ENCODE assay signal across 8 cellular contexts in genomic region chr12:131928765-131929529, GRCh38. TPM values are rescaled to one million over a fixed set of nuclear protein-coding genes. Genes with fewer than 3 reads are reported as not detected.
DNase-seq lines count a peak whose midpoint lies in the region; ATAC-seq, FAIRE-seq and TF ChIP-seq lines count a peak whose summit lies in the region.

PUS1 (plus strand) TSS chr12:131929276; CDS start chr12:131929723, 447 bp downstream.

- peaks cover 4% of the 10 kb centered on the region for H3K9me3 Mint-ChIP-seq in astrocyte (ENCODE audit: unreplicated experiment)

- peak within 1 kb of the TSS; percentile 58 for H3K27ac ChIP-seq in astrocyte (ENCODE audit: low read depth, low read length)

- H3K4me3 ChIP-seq in astrocyte (ENCODE audit: insufficient read depth, low read depth, low read length) = peak within 1 kb of the TSS; percentile 81

- H3K9me3 ChIP-seq in astrocyte (ENCODE audit: insufficient read depth, low read depth, low read length) = no peaks in the 10 kb centered on the region

- peak within 1 kb of the TSS; percentile 97 for H3K4me2 ChIP-seq in astrocyte (ENCODE audit: low read length)

- no peaks in the 10 kb centered on the region for H3K4me1 ChIP-seq in astrocyte (ENCODE audit: insufficient read depth, low read length)

- H3K27me3 Mint-ChIP-seq in astrocyte (ENCODE audit: low read depth, unreplicated experiment) = no peaks in the 10 kb centered on the region

- peaks cover 7% of the 10 kb centered on the region for H3K4me1 Mint-ChIP-seq in astrocyte (ENCODE audit: low read depth, unreplicated experiment)

- peaks cover 34% of the 10 kb centered on the region for H4K20me1 ChIP-seq in astrocyte (ENCODE audit: insufficient read depth, low read length)

- peak within 1 kb of the TSS; percentile 92 for H3K4me3 Mint-ChIP-seq in astrocyte (ENCODE audit: unreplicated experiment)

- peaks cover 34% of the 10 kb centered on the region for H3K79me2 ChIP-seq in astrocyte (ENCODE audit: insufficient read depth, low read length)

- FAIRE-seq in astrocyte (lab: Jason Lieb, UNC) = no peak

- peaks cover 12% of the 10 kb centered on the region for H3K36me3 Mint-ChIP-seq in astrocyte (ENCODE audit: low read depth, unreplicated experiment)

- H3K36me3 ChIP-seq in astrocyte (ENCODE audit: insufficient read depth, low read length) = peaks cover 20% of the 10 kb centered on the region

- peak within 1 kb of the TSS; percentile 94 for H3K9ac ChIP-seq in astrocyte (ENCODE audit: low read length)

- H3K27me3 ChIP-seq in astrocyte (ENCODE audit: insufficient read depth, low read length) = no peaks in the 10 kb centered on the region

- no peak for TF ChIP-seq CTCF in astrocyte (IDR thresholded peaks at IDR 0.05; ENCODE audit: insufficient read depth, low read depth, low read length)

- ATAC-seq in GM18505 (IDR thresholded peaks at IDR 0.05; ENCODE audit: unreplicated experiment) = peak; percentile 65
- peak; percentile 72 for ATAC-seq in HG02970 (IDR thresholded peaks at IDR 0.05; ENCODE audit: low FRiP score, unreplicated experiment)

- peak within 1 kb of the TSS; percentile 83 for H2AFZ ChIP-seq in astrocyte (ENCODE audit: low read depth, low read length)

- DNase-seq in NCI-H2029 treated with DMSO at 0.1 percent for 48 hours (lab: John Stamatoyannopoulos, UW) = peak; percentile 76
- DNase-seq in T-helper 22 cell (ENCODE audit: low read depth) = peak; percentile 91
- peak; percentile 86 for DNase-seq in astrocyte (ENCODE audit: low read depth)
- peak; percentile 99 for DNase-seq in hepatic stellate cell (ENCODE audit: low spot score)
- peak; percentile 76 for DNase-seq in renal cortical epithelial cell (ENCODE audit: low read depth)
- DNase-seq in cortex of kidney (lab: John Stamatoyannopoulos, UW) = no peak

- peak within 1 kb of the TSS; percentile 80 for H3K27ac Mint-ChIP-seq in astrocyte (ENCODE audit: unreplicated experiment)

- peak; percentile 91 for TF ChIP-seq POLR2A in GM18505 (IDR thresholded peaks at IDR 0.05; ENCODE audit: borderline replicate concordance, extremely low read depth, insufficient read depth, insufficient read length)

RNA-seq across cellular contexts. Expression of gene PUS1, which starts in this region (rescaled TPM):
- total RNA-seq in astrocyte (30.4 and 33.7 TPM in 2 replicates), renal cortical epithelial cell (9.2 and 16.9 TPM in 2 replicates)
